9 cellular contexts compared by ENCODE assay signal in genomic region chr12:67661311-67662011, GRCh38. TPM values are rescaled to one million over a fixed set of nuclear protein-coding genes. Genes with fewer than 3 reads are reported as not detected.
DNase-seq lines count a peak whose midpoint lies in the region; ATAC-seq and TF ChIP-seq lines count a peak whose summit lies in the region.
"Had no signal": no experiment of that assay in that cellular context is flagged by ENCODE, and none has a peak within 500 bp of the region (broad histone marks: within the 10 kb centered on the region; RNA-seq: fewer than 3 reads in every experiment).

No MANE protein-coding gene starts in this region.

- H3K79me2 ChIP-seq in Loucy (ENCODE audit: insufficient read depth, low read length) (peaks cover 49% of the 10 kb centered on the region; the same call in 1 of the 2 replicates), MM.1S (ENCODE audit: low read length) (peaks cover 61% of the 10 kb centered on the region)

- TF ChIP-seq CTCF in Loucy (conservative IDR thresholded peaks at IDR 0.05; ENCODE audit: low read length) = no peak
- TF ChIP-seq CTCF in astrocyte of the spinal cord (IDR thresholded peaks at IDR 0.05; ENCODE audit: low read depth, low read length) = no peak
- no peak for TF ChIP-seq CTCF in omental fat pad (IDR thresholded peaks at IDR 0.05)
- TF ChIP-seq CTCF in MM.1S (IDR thresholded peaks at IDR 0.05; ENCODE audit: low read length) = no peak

- H3K27me3 ChIP-seq in Loucy (ENCODE audit: insufficient read depth, low read length, poor library complexity, severe bottlenecking) = no peaks in the 10 kb centered on the region
- no peaks in the 10 kb centered on the region for H3K27me3 ChIP-seq in MM.1S (replicated peaks; ENCODE audit: insufficient read depth, low read length)

- peak overlapping the region; percentile 41 for H3K4me2 ChIP-seq in Loucy (ENCODE audit: low read depth, low read length, poor library complexity, severe bottlenecking)
- no peak overlapping the region for H3K4me2 ChIP-seq in MM.1S (ENCODE audit: low read depth, low read length)

- H3K4me3 ChIP-seq in Loucy (ENCODE audit: low read length, poor library complexity, severe bottlenecking) (no peak overlapping the region), astrocyte of the spinal cord (ENCODE audit: low read depth, low read length) (no peak overlapping the region), mesodermal cell (ENCODE audit: extremely low read depth, insufficient read depth, low read length, poor library complexity, severe bottlenecking) (no peak overlapping the region), MM.1S (ENCODE audit: low read length) (no peak overlapping the region)

- ATAC-seq in GM18870 (IDR thresholded peaks at IDR 0.05; ENCODE audit: unreplicated experiment) = no peak
- ATAC-seq in omental fat pad (ENCODE audit: low FRiP score) = no peak

- H4K20me1 ChIP-seq in Loucy (ENCODE audit: insufficient read depth, low read length, poor library complexity, severe bottlenecking) = peaks cover 25% of the 10 kb centered on the region
- no peaks in the 10 kb centered on the region for H4K20me1 ChIP-seq in MM.1S (ENCODE audit: insufficient read depth, low read length)

- 79% methylated on average over 2 of the region's 3 CpGs for WGBS in mesodermal cell (ENCODE audit: insufficient coverage in 2 of 2), 2 experiments

- H2AFZ ChIP-seq in Loucy (ENCODE audit: low read length) (no peak overlapping the region), MM.1S (ENCODE audit: low read length) (no peak overlapping the region)

- peak overlapping the region; percentile 54 for H3K27ac ChIP-seq in mesodermal cell (ENCODE audit: low read depth, low read length, severe bottlenecking)
- H3K27ac ChIP-seq in MM.1S (ENCODE audit: low read length) = no peak overlapping the region

- H3K9me3 ChIP-seq in Loucy (ENCODE audit: insufficient read depth, low read depth, low read length) (no peaks in the 10 kb centered on the region), mesodermal cell (ENCODE audit: control insufficient read depth, low read length) (no peaks in the 10 kb centered on the region), MM.1S (replicated peaks; ENCODE audit: insufficient read depth, low read length) (no peaks in the 10 kb centered on the region)

- DNase-seq in DMS 273 treated with DMSO at 0.1 percent for 48 hours (lab: John Stamatoyannopoulos, UW) (peak; percentile 24), astrocyte of the spinal cord (ENCODE audit: low read depth, low spot score) (peak; percentile 77), omental fat pad (ENCODE audit: low spot score) (no peak), MM.1S (no peak)
- no peak for DNase-seq in stimulated activated CD4-positive, alpha-beta T cell treated with anti-CD3 and anti-CD28 coated beads, Interleukin-2, amount 100 ng/mL, for 24 hours
- DNase-seq: activated naive CD4-positive, alpha-beta T cell had no signal

- H3K36me3 ChIP-seq in Loucy (ENCODE audit: insufficient read depth, low read length) (peaks cover 38% of the 10 kb centered on the region), mesodermal cell (ENCODE audit: control insufficient read depth, insufficient read depth, low read length) (peaks cover 51% of the 10 kb centered on the region), MM.1S (replicated peaks; ENCODE audit: insufficient read depth, low read length) (peaks cover 14% of the 10 kb centered on the region; the same call in 1 of the 2 replicates)

- H3K9me2 ChIP-seq in Loucy (replicated peaks; ENCODE audit: low read depth, low read length) (no peaks in the 10 kb centered on the region), MM.1S (replicated peaks; ENCODE audit: insufficient read depth, low read length) (no peaks in the 10 kb centered on the region)

- no peak overlapping the region for H3K9ac ChIP-seq in Loucy (ENCODE audit: low read depth, low read length, poor library complexity, severe bottlenecking)
- H3K9ac ChIP-seq in MM.1S (ENCODE audit: low read length) = no peak overlapping the region

- H3K4me1 ChIP-seq in Loucy (ENCODE audit: insufficient read depth, low read length, poor library complexity, severe bottlenecking) (peaks cover 27% of the 10 kb centered on the region), mesodermal cell (ENCODE audit: control insufficient read depth, insufficient read depth, low read length, poor library complexity, severe bottlenecking) (peaks cover 42% of the 10 kb centered on the region), MM.1S (ENCODE audit: low read length) (no peaks in the 10 kb centered on the region)

- H3F3A ChIP-seq in Loucy (ENCODE audit: low read depth) = 0 out of 2 replicates have a peak, but pooled peaks cover 3% of the 10 kb centered on the region
- no peaks in the 10 kb centered on the region for H3F3A ChIP-seq in MM.1S (ENCODE audit: insufficient read depth, low read length)

- in situ Hi-C loops in astrocyte of the spinal cord (cut with HindIII; ENCODE audit: low sequenced_read_pairs) = no loop called here

RNA-seq across cellular contexts. Expression of gene DYRK2, which starts 12.9 kb away (rescaled TPM):
- polyA plus RNA-seq in mesodermal cell (2013, experiment 1 of 2) = 43.1 TPM
- polyA plus RNA-seq in mesodermal cell (2013, experiment 2 of 2) = 36.2 TPM
- total RNA-seq in omental fat pad = 10 to 100 TPM in 3 of 4 donors, 1 to 10 TPM in 1; 9.1 to 23.4 (median 18.4) TPM

Comparison
In these comparisons a context has a peak if more than half of its experiments do, and no peak if none do; other contexts are left out.
1. DNase-seq: peak in DMS 273 treated with DMSO at 0.1 percent for 48 hours (single experiment) and astrocyte of the spinal cord (single experiment); none in omental fat pad (single experiment), MM.1S (single experiment) and stimulated activated CD4-positive, alpha-beta T cell treated with anti-CD3 and anti-CD28 coated beads, Interleukin-2, amount 100 ng/mL, for 24 hours (0 of 2).